In the genomic region with DNA sequence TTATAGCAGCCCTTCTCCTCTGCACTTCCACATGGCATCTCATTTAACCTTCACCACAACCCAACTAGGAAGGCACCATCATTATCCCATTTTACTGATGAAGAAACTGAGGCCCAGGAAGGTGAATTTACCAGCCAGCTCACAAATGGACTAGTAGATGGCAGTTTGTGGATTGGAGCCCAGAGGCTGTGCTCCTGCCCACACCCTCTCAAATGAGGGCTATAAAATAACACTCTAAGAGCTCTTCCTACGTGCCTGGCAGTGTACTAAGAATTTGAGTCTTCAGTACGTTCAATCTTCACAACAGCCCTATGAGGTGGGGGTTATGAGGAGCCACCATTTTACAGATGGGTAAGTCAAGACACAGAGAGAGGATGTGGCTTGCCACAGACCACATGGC, we compare ENCODE assay signal across 5 cellular contexts. TPM values are rescaled to one million over a fixed set of nuclear protein-coding genes. Genes with fewer than 3 reads are reported as not detected.
"Had no signal": no experiment of that assay in that cellular context is flagged by ENCODE, and none has a peak within 500 bp of the region (broad histone marks: within the 10 kb centered on the region; RNA-seq: fewer than 3 reads in every experiment).

No MANE protein-coding gene starts in this region.

RNA-seq across cellular contexts. Expression of a gene that starts 31.5 kb away (rescaled TPM):
- total RNA-seq: GM23248, H1, H4, H7, HFFc6 had no signal
